17 cellular contexts compared by ENCODE assay signal in the genomic region with DNA sequence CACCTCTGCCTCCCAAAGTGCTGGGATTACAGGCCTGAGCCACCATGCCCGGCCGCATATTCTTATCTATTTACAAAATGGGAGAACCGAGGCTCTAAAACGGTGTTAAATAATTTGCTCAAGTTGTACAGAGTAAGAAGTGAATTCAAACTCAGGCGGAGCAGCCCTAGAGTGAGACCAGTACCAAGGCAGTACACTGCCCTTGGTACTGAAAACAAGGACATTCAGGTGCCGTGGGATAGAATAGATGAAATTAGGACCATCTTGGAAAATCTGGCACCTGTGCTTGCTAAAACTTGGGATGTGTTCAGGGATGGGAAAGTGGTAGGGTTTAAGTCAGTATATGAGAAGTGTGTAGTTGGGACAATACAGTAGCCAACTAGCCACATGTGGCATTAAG.
DNase-seq lines count a peak whose midpoint lies in the region; ATAC-seq, FAIRE-seq and TF ChIP-seq lines count a peak whose summit lies in the region.
"Had no signal": no experiment of that assay in that cellular context is flagged by ENCODE, and none has a peak within 500 bp of the region (broad histone marks: within the 10 kb centered on the region; RNA-seq: fewer than 3 reads in every experiment).

No MANE protein-coding gene starts in this region.

- H3K9me3 ChIP-seq in HepG2 (ENCODE audit: low read length) (no peaks in the 10 kb centered on the region), right lobe of liver (no peaks in the 10 kb centered on the region), mesenchymal stem cell (ENCODE audit: control insufficient read depth, low read length) (no peaks in the 10 kb centered on the region), heart left ventricle (no peaks in the 10 kb centered on the region)
- H3K9me3 ChIP-seq: BLaER1 had no signal

- in situ Hi-C loops in HepG2 (cut with HindIII; ENCODE audit: extremely low pct_ligation_motif_present, low pct_unique_long_range_greater_than_20kb): no loop called here

- H4K8ac ChIP-seq in mesenchymal stem cell (ENCODE audit: low read length): no peak overlapping the region

- H3K36me3 Mint-ChIP-seq in WTC11: no peaks in the 10 kb centered on the region
- H3K36me3 Mint-ChIP-seq: CD14-positive monocyte; CD4-positive, alpha-beta memory T cell had no signal

- H2BK120ac ChIP-seq in mesenchymal stem cell (ENCODE audit: low read depth, low read length): no peak overlapping the region

- no peak overlapping the region for H3K14ac ChIP-seq in mesenchymal stem cell (ENCODE audit: low read length in 2 of 2)

- peaks cover 13% of the 10 kb centered on the region for H3K4me1 Mint-ChIP-seq in WTC11
- H3K4me1 Mint-ChIP-seq: CD14-positive monocyte; CD4-positive, alpha-beta memory T cell had no signal

- TF ChIP-seq CTCF in HepG2 (CRISPR knock-in tag; IDR thresholded peaks at IDR 0.05): no peak
- no peak for TF ChIP-seq CTCF in right lobe of liver (IDR thresholded peaks at IDR 0.05)
- TF ChIP-seq CTCF in WTC11 (IDR thresholded peaks at IDR 0.05): no peak
- TF ChIP-seq CTCF in heart left ventricle (IDR thresholded peaks at IDR 0.05): no peak

- H3K36me3 ChIP-seq in HepG2 (replicated peaks in 1 of 2; ENCODE audit: control insufficient read depth in 1 of 2, insufficient read depth in 2 of 2, low read length in 2 of 2) (no peaks in the 10 kb centered on the region), right lobe of liver (no peaks in the 10 kb centered on the region), mesenchymal stem cell (ENCODE audit: control insufficient read depth in 1 of 2, insufficient read depth in 2 of 2, low read depth in 1 of 2, low read length in 2 of 2) (no peaks in the 10 kb centered on the region), heart left ventricle (no peaks in the 10 kb centered on the region)
- H3K36me3 ChIP-seq: BLaER1 had no signal

- no peaks in the 10 kb centered on the region for H3K79me1 ChIP-seq in mesenchymal stem cell (replicated peaks; ENCODE audit: low read length, poor library complexity, severe bottlenecking)

- H2BK15ac ChIP-seq in mesenchymal stem cell (ENCODE audit: low read depth, poor library complexity, severe bottlenecking): no peak overlapping the region

- H3K4me1 ChIP-seq in HepG2 (ENCODE audit: insufficient read depth, low read length) (peaks cover 56% of the 10 kb centered on the region), right lobe of liver (peaks cover 0 to 24% (median 7%) of the 10 kb centered on the region in 4 donors), mesenchymal stem cell (ENCODE audit: control insufficient read depth, insufficient read depth, low read depth, low read length) (peaks cover 15% of the 10 kb centered on the region), heart left ventricle (peaks cover 0 to 42% (median 5%) of the 10 kb centered on the region in 12 donors)
- H3K4me1 ChIP-seq: BLaER1 had no signal

- H3K9ac ChIP-seq in HepG2 (ENCODE audit: insufficient read depth, low read depth, low read length) (no peak overlapping the region), mesenchymal stem cell (ENCODE audit: low read length) (no peak overlapping the region)
- H3K9ac ChIP-seq: BLaER1 had no signal

- no peak for FAIRE-seq in HepG2 (lab: Jason Lieb, UNC)
- FAIRE-seq: GM12878, H1 had no signal

- no peak for ATAC-seq in HepG2
- no peak for ATAC-seq in right lobe of liver
- no peak for ATAC-seq in WTC11
- no peak for ATAC-seq in heart left ventricle
- ATAC-seq in GM18868 (IDR thresholded peaks at IDR 0.05; ENCODE audit: unreplicated experiment): no peak
- ATAC-seq: GM12878 had no signal

- H3K4me2 ChIP-seq in HepG2 (ENCODE audit: low read depth, low read length) (peak overlapping the region; percentile 6; the same call in 1 of the 2 replicates), mesenchymal stem cell (ENCODE audit: low read length, poor library complexity, severe bottlenecking) (no peak overlapping the region)
- H3K4me2 ChIP-seq: BLaER1 had no signal

- BruUV-seq in HepG2 (replicated peaks; lab: Mats Ljungman, UMichigan): no TSS peak

- no peak for TF ChIP-seq EP300 in HepG2 (IDR thresholded peaks at IDR 0.05; ENCODE audit: low read depth in 2 of 2, low read length in 2 of 2)
- TF ChIP-seq EP300 in HepG2 (CRISPR knock-in tag; IDR thresholded peaks at IDR 0.05; ENCODE audit: borderline replicate concordance): no peak

- no peak overlapping the region for H4K91ac ChIP-seq in mesenchymal stem cell (ENCODE audit: low read length)

- no peak overlapping the region for H3K23ac ChIP-seq in mesenchymal stem cell (ENCODE audit: low read length in 2 of 2)

- no peak overlapping the region for H2AFZ ChIP-seq in HepG2 (ENCODE audit: low read length)
- no peak overlapping the region for H2AFZ ChIP-seq in mesenchymal stem cell (ENCODE audit: low read depth, low read length)

- H2BK5ac ChIP-seq in mesenchymal stem cell (ENCODE audit: low read depth, low read length, poor library complexity, severe bottlenecking): no peak overlapping the region

- no peak overlapping the region for H3K4me3 Mint-ChIP-seq in WTC11
- H3K4me3 Mint-ChIP-seq: CD14-positive monocyte; CD4-positive, alpha-beta memory T cell; H9 had no signal

- no peak overlapping the region for H3K27ac ChIP-seq in HepG2 (ENCODE audit: extremely low read length, insufficient read depth, low read length)
- H3K27ac ChIP-seq in right lobe of liver: no peak overlapping the region
- H3K27ac ChIP-seq in mesenchymal stem cell (ENCODE audit: low read length, poor library complexity, severe bottlenecking): peak overlapping the region; percentile 54
- no peak overlapping the region for H3K27ac ChIP-seq in heart left ventricle
- H3K27ac ChIP-seq: BLaER1 had no signal

- no peak overlapping the region for H2AK5ac ChIP-seq in mesenchymal stem cell (ENCODE audit: low read length, severe bottlenecking)

- no peaks in the 10 kb centered on the region for H3K79me2 ChIP-seq in HepG2 (ENCODE audit: insufficient read depth, low read length)

- WGBS in HepG2 (ENCODE audit: low lambda C conversion rate): 92% methylated on average over 6 of the region's 6 CpGs
- 77% methylated on average over 6 of the region's 6 CpGs for WGBS in right lobe of liver (ENCODE audit: insufficient coverage, low coverage, low lambda C conversion rate, missing lambda C conversion rate)
- 87% methylated on average over 6 of the region's 6 CpGs for WGBS in mesenchymal stem cell
- 77 to 91% (median 82%) methylated on average over 6 of the region's 6 CpGs for WGBS in heart left ventricle, 4 donors

- no peaks in the 10 kb centered on the region for H3K27me3 Mint-ChIP-seq in WTC11 (ENCODE audit: low read depth)

- POLR2A ChIA-PET in HepG2 (lab: Yijun Ruan, JAX) (interaction anchor here (0.8 kb wide), 1 partner anchor 9 kb away, joined by 3 read pairs; no protein-coding TSS in a partner anchor), WTC11 (lab: Charles Lee) (no interaction called here)

- H3K18ac ChIP-seq in mesenchymal stem cell (ENCODE audit: low read depth in 1 of 2, low read length in 2 of 2): no peak overlapping the region

- H3K9me3 Mint-ChIP-seq in WTC11: no peaks in the 10 kb centered on the region
- H3K9me3 Mint-ChIP-seq: H9 had no signal

- TF ChIP-seq POLR2A in HepG2 (IDR thresholded peaks at IDR 0.05; ENCODE audit: insufficient read depth in 1 of 2, low read depth in 2 of 2, low read length in 2 of 2) (no peak), right lobe of liver (IDR thresholded peaks at IDR 0.05) (no peak), heart left ventricle (IDR thresholded peaks at IDR 0.05) (no peak)

- no peak for TF ChIP-seq RAD21 in HepG2 (CRISPR knock-in tag; IDR thresholded peaks at IDR 0.05)

- CTCF ChIA-PET in HepG2 (lab: Yijun Ruan, JAX; ENCODE audit: low intra/inter-chr PET ratio, low total read pairs): no interaction called here
- CTCF ChIA-PET in WTC11 (lab: Charles Lee): no interaction called here

- H3K4me3 ChIP-seq in HepG2 (replicated peaks in 1 of 3; ENCODE audit: insufficient read depth in 1 of 3, low read depth in 2 of 3, low read length in 3 of 3) (no peak overlapping the region), right lobe of liver (no peak overlapping the region), mesenchymal stem cell (ENCODE audit: insufficient read depth in 1 of 2, low read depth in 1 of 2, low read length in 2 of 2) (no peak overlapping the region), heart left ventricle (no peak overlapping the region)
- H3K4me3 ChIP-seq: BLaER1, GM12878 had no signal

- H4K20me1 ChIP-seq in HepG2 (ENCODE audit: insufficient read depth, low read length): no peaks in the 10 kb centered on the region
- H4K20me1 ChIP-seq: BLaER1 had no signal

- intact Hi-C loops in HepG2 (cut with micrococcal nuclease; ENCODE audit: unreplicated experiment) (loop anchor here (10.0 kb wide), 1 partner anchor 385 kb away; no protein-coding TSS in a partner anchor), right lobe of liver (cut with DNase I) (no loop called here), heart left ventricle (cut with DNase I) (no loop called here)

- no peak overlapping the region for H2BK12ac ChIP-seq in mesenchymal stem cell (ENCODE audit: low read length in 2 of 2)

- peak overlapping the region; percentile 49; the same call in 1 of the 2 replicates for H3K27ac Mint-ChIP-seq in WTC11
- H3K27ac Mint-ChIP-seq: CD4-positive, alpha-beta memory T cell; H9 had no signal

- no peak overlapping the region for H3K4ac ChIP-seq in mesenchymal stem cell (ENCODE audit: low read depth in 1 of 2, low read length in 2 of 2)

- H3K27me3 ChIP-seq in HepG2 (ENCODE audit: control insufficient read depth in 1 of 2, insufficient read depth in 2 of 2, low read length in 2 of 2): peaks cover 0 to 1% of the 10 kb centered on the region in 2 experiments; a peak in 1 of 5 replicates
- H3K27me3 ChIP-seq in right lobe of liver: no peaks in the 10 kb centered on the region
- no peaks in the 10 kb centered on the region for H3K27me3 ChIP-seq in mesenchymal stem cell (ENCODE audit: control insufficient read depth in 1 of 2, insufficient read depth in 1 of 2, low read length in 2 of 2)
- H3K27me3 ChIP-seq in heart left ventricle: no peaks in the 10 kb centered on the region
- H3K27me3 ChIP-seq: BLaER1 had no signal

- DNase-seq in HepG2 (ENCODE audit: low spot score) (no peak), right lobe of liver (no peak), WTC11 (ENCODE audit: low spot score) (no peak), mesenchymal stem cell (no peak), NOMO-1 treated with dmso at 0.1 percent for 144 hours (lab: John Stamatoyannopoulos, UW; ENCODE audit: unreplicated experiment) (no peak), heart left ventricle (no peak)
- DNase-seq: 8988T; CD4-positive, alpha-beta memory T cell; DMS 273 treated with DMSO at 0.1 percent for 48 hours; DMS53; DND-41; H9 had no signal

TF ChIP-seq in WTC11, 78 proteins besides CTCF, POLR2A, EP300 and RAD21 (continues in another document):
- TF ChIP-seq, protein P1, sequence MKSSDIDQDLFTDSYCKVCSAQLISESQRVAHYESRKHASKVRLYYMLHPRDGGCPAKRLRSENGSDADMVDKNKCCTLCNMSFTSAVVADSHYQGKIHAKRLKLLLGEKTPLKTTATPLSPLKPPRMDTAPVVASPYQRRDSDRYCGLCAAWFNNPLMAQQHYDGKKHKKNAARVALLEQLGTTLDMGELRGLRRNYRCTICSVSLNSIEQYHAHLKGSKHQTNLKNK (CRISPR knock-in tag; IDR thresholded peaks at IDR 0.05): no peak
- TF ChIP-seq CREB1 (CRISPR knock-in tag; IDR thresholded peaks at IDR 0.05): no peak
- TF ChIP-seq OVOL2 (CRISPR knock-in tag; IDR thresholded peaks at IDR 0.05; ENCODE audit: borderline replicate concordance): no peak
